ENCODE assay signal across 10 cellular contexts in genomic region chr1:234915923-234916675, GRCh38.
DNase-seq lines count a peak whose midpoint lies in the region; ATAC-seq and TF ChIP-seq lines count a peak whose summit lies in the region.
"Had no signal": no experiment of that assay in that cellular context is flagged by ENCODE, and none has a peak within 500 bp of the region (broad histone marks: within the 10 kb centered on the region; RNA-seq: fewer than 3 reads in every experiment).

No MANE protein-coding gene starts in this region.

- in situ Hi-C loops in Panc1 (cut with HindIII; ENCODE audit: low pct_unique_long_range_greater_than_20kb, low sequenced_read_pairs) = no loop called here

- H3K27ac ChIP-seq in Panc1 (ENCODE audit: low read length) (peak overlapping the region; percentile 81), thoracic aorta (peak overlapping the region; percentile 90 to 91)

- intact Hi-C loops in Panc1 (cut with micrococcal nuclease; ENCODE audit: unreplicated experiment) (no loop called here), left colon (cut with DNase I, micrococcal nuclease) (no loop called here)

- no peak for ATAC-seq in Panc1
- ATAC-seq in left colon = peak; percentile 45
- ATAC-seq in thoracic aorta (ENCODE audit: insufficient number of reproducible peaks, low FRiP score, low read depth) = no peak
- ATAC-seq in GM18517 (IDR thresholded peaks at IDR 0.05; ENCODE audit: unreplicated experiment) = no peak
- no peak for ATAC-seq in GM21529 (IDR thresholded peaks at IDR 0.05; ENCODE audit: unreplicated experiment)

- H3K9me3 ChIP-seq in Panc1 (ENCODE audit: control insufficient read depth, insufficient read depth, low read depth, low read length) (no peaks in the 10 kb centered on the region; the same call in 1 of the 2 replicates), thoracic aorta (no peaks in the 10 kb centered on the region)

- H3K36me3 ChIP-seq in Panc1 (ENCODE audit: control insufficient read depth, insufficient read depth, low read length) = no peaks in the 10 kb centered on the region
- no peaks in the 10 kb centered on the region for H3K36me3 ChIP-seq in thoracic aorta

- no peaks in the 10 kb centered on the region for H3K27me3 ChIP-seq in Panc1 (ENCODE audit: control insufficient read depth, insufficient read depth, low read length)
- no peaks in the 10 kb centered on the region for H3K27me3 ChIP-seq in thoracic aorta (replicated peaks; ENCODE audit: insufficient read depth)

- peaks cover 20% of the 10 kb centered on the region for H3K4me1 ChIP-seq in Panc1 (ENCODE audit: control insufficient read depth, insufficient read depth, low read length)
- peaks cover 55 to 99% of the 10 kb centered on the region in 2 donors for H3K4me1 ChIP-seq in thoracic aorta (ENCODE audit: control insufficient read depth in 1 of 2, low read depth in 2 of 2)

- CTCF ChIA-PET in Panc1 (lab: Charles Lee) = no interaction called here

- H3K4me3 ChIP-seq in Panc1 (ENCODE audit: low read depth in 2 of 2, low read length in 2 of 2) (no peak overlapping the region), thoracic aorta (no peak overlapping the region)
- H3K4me3 ChIP-seq: GM12878 had no signal

- no peak for TF ChIP-seq CTCF in Panc1 (IDR thresholded peaks at IDR 0.05)
- TF ChIP-seq CTCF in thoracic aorta (IDR thresholded peaks at IDR 0.05) = no peak

- DNase-seq in NCI-H146 (lab: John Stamatoyannopoulos, UW) (peak; percentile 7), NCI-H146 treated with DMSO at 0.1 percent for 48 hours (lab: John Stamatoyannopoulos, UW; ENCODE audit: unreplicated experiment) (no peak), Panc1 (ENCODE audit: low read depth, low spot score) (no peak), left colon (peak in 1 of 2 donors; percentile 49), thoracic aorta (ENCODE audit: low spot score) (no peak), CD1c-positive myeloid dendritic cell (ENCODE audit: extremely low spot score) (no peak)
- DNase-seq: activated T-cell treated with anti-CD3 and anti-CD28 coated beads for 4 hours had no signal

- POLR2A ChIA-PET in Panc1 (lab: Charles Lee) = interaction anchor here (0.6 kb wide), 1 partner anchor 13 kb away, joined by 3 read pairs; no protein-coding TSS in a partner anchor

- no TSS peak for BruUV-seq in Panc1 (replicated peaks; lab: Mats Ljungman, UMichigan)
